ENCODE assay signal across 1 cellular context in the genomic region with DNA sequence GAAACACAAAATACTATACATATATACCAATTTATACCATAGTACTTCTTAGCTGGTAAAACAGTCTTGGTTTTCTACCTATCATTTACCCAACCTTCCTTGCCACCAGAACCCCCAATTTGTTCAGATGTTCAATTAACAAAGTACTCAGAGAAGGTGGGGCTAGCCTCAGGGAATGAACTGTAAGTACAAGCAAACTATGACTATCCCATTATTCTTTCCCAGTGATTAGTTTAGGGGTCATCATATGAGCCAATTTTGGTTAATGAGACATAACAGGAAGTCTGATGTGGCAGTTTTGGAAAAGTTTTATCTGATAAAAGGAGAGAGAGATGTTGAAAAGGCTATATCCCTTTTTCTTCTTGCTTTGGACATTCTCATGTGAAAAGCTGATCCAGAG.
TF ChIP-seq lines count a peak whose summit lies in the region.

No MANE protein-coding gene starts in this region.

TF ChIP-seq in SK-N-SH, 30 proteins besides CTCF, POLR2A, EP300 and RAD21 (continued from another document):
- TF ChIP-seq, protein P1, sequence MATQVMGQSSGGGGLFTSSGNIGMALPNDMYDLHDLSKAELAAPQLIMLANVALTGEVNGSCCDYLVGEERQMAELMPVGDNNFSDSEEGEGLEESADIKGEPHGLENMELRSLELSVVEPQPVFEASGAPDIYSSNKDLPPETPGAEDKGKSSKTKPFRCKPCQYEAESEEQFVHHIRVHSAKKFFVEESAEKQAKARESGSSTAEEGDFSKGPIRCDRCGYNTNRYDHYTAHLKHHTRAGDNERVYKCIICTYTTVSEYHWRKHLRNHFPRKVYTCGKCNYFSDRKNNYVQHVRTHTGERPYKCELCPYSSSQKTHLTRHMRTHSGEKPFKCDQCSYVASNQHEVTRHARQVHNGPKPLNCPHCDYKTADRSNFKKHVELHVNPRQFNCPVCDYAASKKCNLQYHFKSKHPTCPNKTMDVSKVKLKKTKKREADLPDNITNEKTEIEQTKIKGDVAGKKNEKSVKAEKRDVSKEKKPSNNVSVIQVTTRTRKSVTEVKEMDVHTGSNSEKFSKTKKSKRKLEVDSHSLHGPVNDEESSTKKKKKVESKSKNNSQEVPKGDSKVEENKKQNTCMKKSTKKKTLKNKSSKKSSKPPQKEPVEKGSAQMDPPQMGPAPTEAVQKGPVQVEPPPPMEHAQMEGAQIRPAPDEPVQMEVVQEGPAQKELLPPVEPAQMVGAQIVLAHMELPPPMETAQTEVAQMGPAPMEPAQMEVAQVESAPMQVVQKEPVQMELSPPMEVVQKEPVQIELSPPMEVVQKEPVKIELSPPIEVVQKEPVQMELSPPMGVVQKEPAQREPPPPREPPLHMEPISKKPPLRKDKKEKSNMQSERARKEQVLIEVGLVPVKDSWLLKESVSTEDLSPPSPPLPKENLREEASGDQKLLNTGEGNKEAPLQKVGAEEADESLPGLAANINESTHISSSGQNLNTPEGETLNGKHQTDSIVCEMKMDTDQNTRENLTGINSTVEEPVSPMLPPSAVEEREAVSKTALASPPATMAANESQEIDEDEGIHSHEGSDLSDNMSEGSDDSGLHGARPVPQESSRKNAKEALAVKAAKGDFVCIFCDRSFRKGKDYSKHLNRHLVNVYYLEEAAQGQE (IDR thresholded peaks at IDR 0.05; ENCODE audit: low read depth, low read length), result no peak
- TF ChIP-seq TCF12 (IDR thresholded peaks at IDR 0.05), result no peak
- TF ChIP-seq SIN3A (IDR thresholded peaks at IDR 0.05; ENCODE audit: borderline replicate concordance, low read depth, low read length), result no peak
- TF ChIP-seq SMC3 (IDR thresholded peaks at IDR 0.05; ENCODE audit: low read depth, low read length), result no peak
- no peak for TF ChIP-seq FOXJ3 (CRISPR knock-in tag; IDR thresholded peaks at IDR 0.05)
- no peak for TF ChIP-seq YY1 (IDR thresholded peaks at IDR 0.05; ENCODE audit: low read depth)
- no peak for TF ChIP-seq POLR2AphosphoS5 (IDR thresholded peaks at IDR 0.05; ENCODE audit: low read depth, low read length)
- no peak for TF ChIP-seq FOSL2 (IDR thresholded peaks at IDR 0.05; ENCODE audit: borderline replicate concordance, low read depth)
- TF ChIP-seq GABPA (IDR thresholded peaks at IDR 0.05; ENCODE audit: low read depth), result no peak
- no peak for TF ChIP-seq TAF1 (IDR thresholded peaks at IDR 0.05; ENCODE audit: borderline replicate concordance, low read depth, low read length)
- TF ChIP-seq MEF2A (IDR thresholded peaks at IDR 0.05; ENCODE audit: borderline replicate concordance, low read depth), result no peak
- no peak for TF ChIP-seq TEAD4 (IDR thresholded peaks at IDR 0.05; ENCODE audit: borderline replicate concordance, insufficient read depth)
- TF ChIP-seq, protein P2, sequence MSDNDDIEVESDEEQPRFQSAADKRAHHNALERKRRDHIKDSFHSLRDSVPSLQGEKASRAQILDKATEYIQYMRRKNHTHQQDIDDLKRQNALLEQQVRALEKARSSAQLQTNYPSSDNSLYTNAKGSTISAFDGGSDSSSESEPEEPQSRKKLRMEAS (IDR thresholded peaks at IDR 0.05; ENCODE audit: low read depth), result no peak
- TF ChIP-seq, protein P3, sequence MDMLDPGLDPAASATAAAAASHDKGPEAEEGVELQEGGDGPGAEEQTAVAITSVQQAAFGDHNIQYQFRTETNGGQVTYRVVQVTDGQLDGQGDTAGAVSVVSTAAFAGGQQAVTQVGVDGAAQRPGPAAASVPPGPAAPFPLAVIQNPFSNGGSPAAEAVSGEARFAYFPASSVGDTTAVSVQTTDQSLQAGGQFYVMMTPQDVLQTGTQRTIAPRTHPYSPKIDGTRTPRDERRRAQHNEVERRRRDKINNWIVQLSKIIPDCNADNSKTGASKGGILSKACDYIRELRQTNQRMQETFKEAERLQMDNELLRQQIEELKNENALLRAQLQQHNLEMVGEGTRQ (IDR thresholded peaks at IDR 0.05; ENCODE audit: borderline replicate concordance, low read depth, low read length), result no peak
- TF ChIP-seq, protein P4, sequence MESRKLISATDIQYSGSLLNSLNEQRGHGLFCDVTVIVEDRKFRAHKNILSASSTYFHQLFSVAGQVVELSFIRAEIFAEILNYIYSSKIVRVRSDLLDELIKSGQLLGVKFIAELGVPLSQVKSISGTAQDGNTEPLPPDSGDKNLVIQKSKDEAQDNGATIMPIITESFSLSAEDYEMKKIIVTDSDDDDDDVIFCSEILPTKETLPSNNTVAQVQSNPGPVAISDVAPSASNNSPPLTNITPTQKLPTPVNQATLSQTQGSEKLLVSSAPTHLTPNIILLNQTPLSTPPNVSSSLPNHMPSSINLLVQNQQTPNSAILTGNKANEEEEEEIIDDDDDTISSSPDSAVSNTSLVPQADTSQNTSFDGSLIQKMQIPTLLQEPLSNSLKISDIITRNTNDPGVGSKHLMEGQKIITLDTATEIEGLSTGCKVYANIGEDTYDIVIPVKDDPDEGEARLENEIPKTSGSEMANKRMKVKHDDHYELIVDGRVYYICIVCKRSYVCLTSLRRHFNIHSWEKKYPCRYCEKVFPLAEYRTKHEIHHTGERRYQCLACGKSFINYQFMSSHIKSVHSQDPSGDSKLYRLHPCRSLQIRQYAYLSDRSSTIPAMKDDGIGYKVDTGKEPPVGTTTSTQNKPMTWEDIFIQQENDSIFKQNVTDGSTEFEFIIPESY (IDR thresholded peaks at IDR 0.05; ENCODE audit: borderline replicate concordance, low read depth), result no peak
- TF ChIP-seq EZH2phosphoT487 (IDR thresholded peaks at IDR 0.05; ENCODE audit: borderline replicate concordance, low read depth), result no peak
- no peak for TF ChIP-seq ELF1 (IDR thresholded peaks at IDR 0.05)
- TF ChIP-seq, protein P5, sequence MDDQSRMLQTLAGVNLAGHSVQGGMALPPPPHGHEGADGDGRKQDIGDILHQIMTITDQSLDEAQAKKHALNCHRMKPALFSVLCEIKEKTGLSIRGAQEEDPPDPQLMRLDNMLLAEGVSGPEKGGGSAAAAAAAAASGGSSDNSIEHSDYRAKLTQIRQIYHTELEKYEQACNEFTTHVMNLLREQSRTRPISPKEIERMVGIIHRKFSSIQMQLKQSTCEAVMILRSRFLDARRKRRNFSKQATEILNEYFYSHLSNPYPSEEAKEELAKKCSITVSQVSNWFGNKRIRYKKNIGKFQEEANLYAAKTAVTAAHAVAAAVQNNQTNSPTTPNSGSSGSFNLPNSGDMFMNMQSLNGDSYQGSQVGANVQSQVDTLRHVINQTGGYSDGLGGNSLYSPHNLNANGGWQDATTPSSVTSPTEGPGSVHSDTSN (IDR thresholded peaks at IDR 0.05), result no peak
- TF ChIP-seq NFIC (IDR thresholded peaks at IDR 0.05; ENCODE audit: borderline replicate concordance), result no peak
